Comparison of ENCODE assay signal across 21 cellular contexts in genomic region chr10:42652860-42653259, GRCh38.
"Had no signal": no experiment of that assay in that cellular context is flagged by ENCODE, and none has a peak within 500 bp of the region (broad histone marks: within the 10 kb centered on the region; RNA-seq: fewer than 3 reads in every experiment).

No MANE protein-coding gene starts in this region.

- H3K36me3 ChIP-seq: adrenal gland, Peyer's patch had no signal

- H3K4me3 Mint-ChIP-seq: activated CD8-positive, alpha-beta T cell treated with anti-CD3 and anti-CD28 coated beads, Interleukin-2, amount 10 ng/mL, durations not matched to agents 7 days and 5 days; activated naive CD8-positive, alpha-beta T cell treated with anti-CD3 and anti-CD28 coated beads, Interleukin-2, amount 10 ng/mL, durations not matched to agents 7 days and 5 days; T-helper 1 cell treated with Interleukin-12 subunit alpha and Interleukin-12 subunit beta and Interleukin-4 antibody, amounts not matched to agents 30 μg/mL and 1 μg/mL, for 36 hours had no signal

- H3K27me3 ChIP-seq: adrenal gland, Peyer's patch had no signal

- H3K4me3 ChIP-seq: adrenal gland, Peyer's patch had no signal

- H3K4me1 ChIP-seq: adrenal gland, Peyer's patch had no signal

- H3K36me3 Mint-ChIP-seq: activated naive CD8-positive, alpha-beta T cell treated with anti-CD3 and anti-CD28 coated beads, Interleukin-2, amount 10 ng/mL, durations not matched to agents 7 days and 5 days had no signal

- H3K9me3 ChIP-seq: adrenal gland, Peyer's patch had no signal

- H3K27ac ChIP-seq: adrenal gland, Peyer's patch had no signal

- H3K27me3 Mint-ChIP-seq: activated naive CD8-positive, alpha-beta T cell treated with anti-CD3 and anti-CD28 coated beads, Interleukin-2, amount 10 ng/mL, durations not matched to agents 7 days and 5 days had no signal

- DNase-seq: activated CD4-positive, alpha-beta T cell treated with anti-CD3 and anti-CD28 coated beads for 4 hours; activated CD8-positive, alpha-beta memory T cell treated with anti-CD3 and anti-CD28 coated beads, Interleukin-2, amount 50 U/mL, for 48 hours; activated CD8-positive, alpha-beta T cell treated with anti-CD3 and anti-CD28 coated beads, Interleukin-2, amount 10 ng/mL, durations not matched to agents 7 days and 5 days; activated naive CD4-positive, alpha-beta T cell treated with anti-CD3 and anti-CD28 coated beads, Interleukin-2, amount 50 U/mL, for 16 hours; activated naive CD8-positive, alpha-beta T cell treated with anti-CD3 and anti-CD28 coated beads, Interleukin-2, amount 10 ng/mL, durations not matched to agents 7 days and 5 days; activated T-cell treated with anti-CD3 and anti-CD28 coated beads, Interleukin-2, amount 50 U/mL, for 1 hour; adrenal gland; aorta; Karpas-422; MM.1S; NCI-H1105; NCI-H1436; NCI-H1694 treated with DMSO at 0.1 percent for 48 hours; NCI-H2029 treated with DMSO at 0.1 percent for 48 hours; NCI-H345; NCI-H510A; NCI-H69; Peyer's patch; SHP77 treated with DMSO at 0.1 percent for 48 hours had no signal

- H3K27ac Mint-ChIP-seq: activated CD8-positive, alpha-beta T cell treated with anti-CD3 and anti-CD28 coated beads, Interleukin-2, amount 10 ng/mL, durations not matched to agents 7 days and 5 days; activated naive CD8-positive, alpha-beta T cell treated with anti-CD3 and anti-CD28 coated beads, Interleukin-2, amount 10 ng/mL, durations not matched to agents 7 days and 5 days; T-helper 1 cell treated with Interleukin-12 subunit alpha and Interleukin-12 subunit beta and Interleukin-4 antibody, amounts not matched to agents 30 μg/mL and 1 μg/mL, for 36 hours had no signal

- ATAC-seq: activated CD4-positive, CD25-positive, alpha-beta regulatory T cell treated with anti-CD3 and anti-CD28 coated beads, Interleukin-2, amount 50 U/mL, for 24 hours; activated CD8-positive, alpha-beta T cell treated with anti-CD3 and anti-CD28 coated beads, Interleukin-2, amount 10 ng/mL, durations not matched to agents 7 days and 5 days had no signal
